Comparison of ENCODE assay signal across 22 cellular contexts in the genomic region with DNA sequence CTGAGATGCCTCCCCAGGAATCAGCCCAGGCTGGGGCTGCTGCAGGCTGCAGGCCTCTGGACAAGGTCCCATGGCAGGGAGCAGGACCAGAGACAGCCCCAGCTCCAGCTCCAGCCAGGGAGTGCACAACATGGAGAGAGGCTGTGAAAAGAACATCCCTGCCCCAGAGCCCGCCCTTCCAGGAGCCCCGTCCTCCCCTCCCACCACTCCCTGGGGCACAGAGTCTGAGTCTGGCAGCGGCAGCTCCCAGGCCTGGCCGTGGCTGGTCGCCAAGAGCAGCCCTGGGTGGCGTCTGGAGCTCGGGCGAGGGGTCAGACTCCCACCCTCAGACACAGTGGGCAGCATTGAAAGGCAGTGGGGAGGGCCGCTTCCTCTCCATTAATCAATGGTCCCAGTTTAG.
"Had no signal": no experiment of that assay in that cellular context is flagged by ENCODE, and none has a peak within 500 bp of the region (broad histone marks: within the 10 kb centered on the region; RNA-seq: fewer than 3 reads in every experiment).

No MANE protein-coding gene starts in this region.

- H3K4me1 ChIP-seq: right atrium auricular region, suprapubic skin had no signal

- H3K27me3 Mint-ChIP-seq: activated B cell treated with CpG ODN at 0.5 μM for 24 hours; activated CD8-positive, alpha-beta T cell treated with anti-CD3 and anti-CD28 coated beads for 36 hours; brain; central memory CD8-positive, alpha-beta T cell; stimulated activated naive CD8-positive, alpha-beta T cell treated with anti-CD3 and anti-CD28 coated beads, Interleukin-15, Interleukin-2, amounts not matched to agents 100 ng/mL and 50 ng/mL, for 24 hours; type B pancreatic cell had no signal

- H3K4me1 Mint-ChIP-seq: central memory CD8-positive, alpha-beta T cell had no signal

- ATAC-seq: activated CD8-positive, alpha-beta T cell treated with anti-CD3 and anti-CD28 coated beads for 36 hours; activated naive CD4-positive, alpha-beta T cell treated with anti-CD3 and anti-CD28 coated beads, Interleukin-2, amount 50 U/mL, for 72 hours; activated T-cell treated with anti-CD3 and anti-CD28 coated beads, Interleukin-2, amount 50 U/mL, for 4 hours had no signal

- H3K9me3 ChIP-seq: right atrium auricular region, suprapubic skin had no signal

- H3K36me3 ChIP-seq: right atrium auricular region, suprapubic skin had no signal

- H3K4me3 Mint-ChIP-seq: activated B cell treated with CpG ODN at 0.5 μM for 24 hours; activated CD8-positive, alpha-beta T cell treated with anti-CD3 and anti-CD28 coated beads for 36 hours; activated T-cell treated with anti-CD3 and anti-CD28 coated beads, Interleukin-2, amount 50 U/mL, for 4 hours; brain; central memory CD8-positive, alpha-beta T cell; nephron; stimulated activated naive CD8-positive, alpha-beta T cell treated with anti-CD3 and anti-CD28 coated beads, Interleukin-15, Interleukin-2, amounts not matched to agents 100 ng/mL and 50 ng/mL, for 24 hours; type B pancreatic cell had no signal

- H3K27ac ChIP-seq: right atrium auricular region, suprapubic skin had no signal

- H3K27ac Mint-ChIP-seq: activated B cell treated with CpG ODN at 0.5 μM for 24 hours; activated CD8-positive, alpha-beta T cell treated with anti-CD3 and anti-CD28 coated beads for 36 hours; nephron; stimulated activated naive CD8-positive, alpha-beta T cell treated with anti-CD3 and anti-CD28 coated beads, Interleukin-15, Interleukin-2, amounts not matched to agents 100 ng/mL and 50 ng/mL, for 24 hours; type B pancreatic cell had no signal

- H3K36me3 Mint-ChIP-seq: activated naive CD4-positive, alpha-beta T cell treated with anti-CD3 and anti-CD28 coated beads, Interleukin-2, amount 50 U/mL, for 72 hours; brain; type B pancreatic cell had no signal

- DNase-seq: activated B cell treated with CpG ODN at 0.5 μM for 24 hours; activated CD4-positive, alpha-beta T cell treated with anti-CD3 and anti-CD28 coated beads for 48 hours; activated CD8-positive, alpha-beta T cell treated with anti-CD3 and anti-CD28 coated beads for 36 hours; activated effector memory CD4-positive, alpha-beta T cell treated with anti-CD3 and anti-CD28 coated beads, Interleukin-2, amount 50 U/mL, for 16 hours; activated T-cell treated with anti-CD3 and anti-CD28 coated beads, Interleukin-2, amount 50 U/mL, for 4 hours; cortex of kidney; effector CD4-positive, alpha-beta T cell; foreskin fibroblast; glutamatergic neuron; kidney; mesenchymal stem cell; occipital lobe; T-helper 2 cell had no signal

- H3K9me3 Mint-ChIP-seq: activated B cell treated with CpG ODN at 0.5 μM for 24 hours; activated CD8-positive, alpha-beta T cell treated with anti-CD3 and anti-CD28 coated beads for 36 hours; activated naive CD4-positive, alpha-beta T cell treated with anti-CD3 and anti-CD28 coated beads, Interleukin-2, amount 50 U/mL, for 72 hours; activated T-cell treated with anti-CD3 and anti-CD28 coated beads, Interleukin-2, amount 50 U/mL, for 4 hours; brain; central memory CD8-positive, alpha-beta T cell; nephron; stimulated activated naive CD8-positive, alpha-beta T cell treated with anti-CD3 and anti-CD28 coated beads, Interleukin-15, Interleukin-2, amounts not matched to agents 100 ng/mL and 50 ng/mL, for 24 hours; type B pancreatic cell had no signal

- H3K27me3 ChIP-seq: right atrium auricular region, suprapubic skin had no signal

- H3K4me3 ChIP-seq: right atrium auricular region, smooth muscle cell, suprapubic skin had no signal
